13 cellular contexts compared by ENCODE assay signal in genomic region chr13:109874921-109875454, GRCh38.
A peak's percentile ranks its signal among the peaks of the same experiment; 100 is the strongest.
DNase-seq lines count a peak whose midpoint lies in the region; ATAC-seq and TF ChIP-seq lines count a peak whose summit lies in the region.
"Had no signal": no experiment of that assay in that cellular context is flagged by ENCODE, and none has a peak within 500 bp of the region (broad histone marks: within the 10 kb centered on the region; RNA-seq: fewer than 3 reads in every experiment).

No MANE protein-coding gene starts in this region.

- no peaks in the 10 kb centered on the region for H3K9me2 ChIP-seq in neural cell (ENCODE audit: insufficient read depth, low read length)

- no peak overlapping the region for H3K4me3 ChIP-seq in BJ (ENCODE audit: low read depth, low read length)
- H3K4me3 ChIP-seq in neural cell (ENCODE audit: low read length) = no peak overlapping the region

- H3K27ac ChIP-seq in neural cell (ENCODE audit: low read length) = peak overlapping the region; percentile 10
- H3K27ac ChIP-seq: foreskin keratinocyte, KMS-11 had no signal

- ATAC-seq in GM19324 (IDR thresholded peaks at IDR 0.05; ENCODE audit: low FRiP score, unreplicated experiment) = no peak
- ATAC-seq: foreskin keratinocyte had no signal

- no peaks in the 10 kb centered on the region for H4K20me1 ChIP-seq in neural cell (ENCODE audit: insufficient read depth)

- TF ChIP-seq CTCF in BJ (IDR thresholded peaks at IDR 0.05; ENCODE audit: insufficient read depth, low read depth, low read length) (no peak), neural cell (IDR thresholded peaks at IDR 0.05; ENCODE audit: poor library complexity, severe bottlenecking) (no peak)

- no peaks in the 10 kb centered on the region for H3K27me3 ChIP-seq in BJ (ENCODE audit: control insufficient read depth, insufficient read depth, low read length)
- no peaks in the 10 kb centered on the region for H3K27me3 ChIP-seq in neural cell (ENCODE audit: insufficient read depth, low read depth, low read length)
- H3K27me3 ChIP-seq: foreskin keratinocyte had no signal

- H3K4me2 ChIP-seq in neural cell (ENCODE audit: low read length) = no peak overlapping the region
- H3K4me2 ChIP-seq: KMS-11 had no signal

- no peak overlapping the region for H3K9ac ChIP-seq in neural cell (ENCODE audit: low read length)
- H3K9ac ChIP-seq: KMS-11 had no signal

- H3K79me2 ChIP-seq in neural cell (replicated peaks; ENCODE audit: insufficient read depth, low read length) = no peaks in the 10 kb centered on the region

- no peaks in the 10 kb centered on the region for H3F3A ChIP-seq in neural cell (ENCODE audit: insufficient read depth, low read length, poor library complexity, severe bottlenecking)

- POLR2A ChIA-PET in BJ (lab: Charles Lee) = no interaction called here

- CTCF ChIA-PET in BJ (lab: Yijun Ruan, JAX) = interaction anchor here (0.8 kb wide), 1 partner anchor 120 kb away, joined by 3 read pairs; no protein-coding TSS in a partner anchor

- H3K36me3 ChIP-seq in BJ (ENCODE audit: control insufficient read depth, insufficient read depth, low read length) (no peaks in the 10 kb centered on the region), neural cell (ENCODE audit: insufficient read depth, low read length) (no peaks in the 10 kb centered on the region)

- peak; percentile 65 for TF ChIP-seq EP300 in neural cell (conservative IDR thresholded peaks at IDR 0.05; ENCODE audit: poor library complexity, severe bottlenecking)

- H2AFZ ChIP-seq in neural cell (ENCODE audit: low read depth, low read length) = no peak overlapping the region

- H3K9me3 ChIP-seq in neural cell (ENCODE audit: low read length) = no peaks in the 10 kb centered on the region

- no peak for TF ChIP-seq RAD21 in neural cell (conservative IDR thresholded peaks at IDR 0.05)

- peak; percentile 22 for DNase-seq in BJ (ENCODE audit: low read depth)
- DNase-seq in NCI-H226 = peak; percentile 83
- peak; percentile 63 for DNase-seq in fibroblast of gingiva (ENCODE audit: low read depth)
- no peak for DNase-seq in DMS53 (lab: John Stamatoyannopoulos, UW)
- DNase-seq in NCI-H748 (lab: John Stamatoyannopoulos, UW; ENCODE audit: unreplicated experiment) = no peak
- DNase-seq in NOMO-1 treated with DMSO at 0.1 percent for 48 hours (lab: John Stamatoyannopoulos, UW; ENCODE audit: unreplicated experiment) = no peak
- DNase-seq: activated CD8-positive, alpha-beta memory T cell treated with anti-CD3 and anti-CD28 coated beads for 24 hours; DMS153; NCI-H446 had no signal

TF ChIP-seq in neural cell, 6 proteins besides CTCF, POLR2A, EP300 and RAD21:
- TF ChIP-seq TAF1 (IDR thresholded peaks at IDR 0.05; ENCODE audit: low read depth) (no peak), POLR2AphosphoS5 (IDR thresholded peaks at IDR 0.05) (peak; percentile 23)
TF ChIP-seq in neural cell: peak in this region for 1.

Comparison
In these comparisons a context has a peak if more than half of its experiments do, and no peak if none do; other contexts are left out.
1. DNase-seq: peak in BJ (single experiment), NCI-H226 (single experiment) and fibroblast of gingiva (single experiment); none in DMS53 (single experiment), NCI-H748 (single experiment) and NOMO-1 treated with DMSO at 0.1 percent for 48 hours (single experiment).